ENCODE assay signal across 8 cellular contexts in genomic region chr11:128548655-128549255, GRCh38. TPM values are rescaled to one million over a fixed set of nuclear protein-coding genes. Genes with fewer than 3 reads are reported as not detected.
DNase-seq lines count a peak whose midpoint lies in the region; ATAC-seq and TF ChIP-seq lines count a peak whose summit lies in the region.

No MANE protein-coding gene starts in this region.

- WGBS in right lobe of liver (ENCODE audit: insufficient coverage, low coverage, low lambda C conversion rate, missing lambda C conversion rate) = 6% methylated on average over 3 of the region's 32 CpGs

- no peaks in the 10 kb centered on the region for H3K36me3 ChIP-seq in Peyer's patch
- no peaks in the 10 kb centered on the region for H3K36me3 ChIP-seq in right lobe of liver
- no peaks in the 10 kb centered on the region for H3K36me3 ChIP-seq in stomach smooth muscle (ENCODE audit: control insufficient read depth in 2 of 2, insufficient read depth in 2 of 2, low read length in 2 of 2)

- H3K4me3 ChIP-seq in Peyer's patch (peak overlapping the region; percentile 40 to 47 (median 44)), right lobe of liver (peak overlapping the region; percentile 32 to 52 (median 47)), stomach smooth muscle (ENCODE audit: low read length in 2 of 2) (peak overlapping the region; percentile 64 to 72)

- H3K27me3 ChIP-seq in Peyer's patch (no peaks in the 10 kb centered on the region), right lobe of liver (no peaks in the 10 kb centered on the region), stomach smooth muscle (ENCODE audit: control insufficient read depth in 1 of 2, insufficient read depth in 2 of 2, low read length in 2 of 2) (no peaks in the 10 kb centered on the region)

- intact Hi-C loops in right lobe of liver (cut with DNase I) = no loop called here

- H3K9ac ChIP-seq in stomach smooth muscle (ENCODE audit: low read length in 2 of 2) = peak overlapping the region; percentile 37 to 48

- TF ChIP-seq POLR2A in Peyer's patch (IDR thresholded peaks at IDR 0.05) = no peak
- TF ChIP-seq POLR2A in right lobe of liver (IDR thresholded peaks at IDR 0.05) = peak; percentile 9

- ATAC-seq in right lobe of liver = peak; percentile 79 to 90 (median 84)

- H3K4me1 ChIP-seq in Peyer's patch = peaks cover 0 to 21% (median 14%) of the 10 kb centered on the region in 4 donors
- H3K4me1 ChIP-seq in right lobe of liver = peaks cover 0 to 5% (median 0%) of the 10 kb centered on the region in 4 donors
- peaks cover 17% of the 10 kb centered on the region for H3K4me1 ChIP-seq in stomach smooth muscle (ENCODE audit: control insufficient read depth, insufficient read depth, low read length)

- DNase-seq in GF-D8 (lab: John Stamatoyannopoulos, UW) (peak; percentile 61), Peyer's patch (peak; percentile 39 to 76 (median 74)), dermis blood vessel endothelial cell (peak; percentile 97), right lobe of liver (peak; percentile 74 to 77 (median 75)), ecto neural progenitor cell (ENCODE audit: low spot score) (no peak), NCI-H774 (lab: John Stamatoyannopoulos, UW) (no peak), putamen (ENCODE audit: low spot score) (no peak)

- peak overlapping the region; percentile 58 to 81 (median 80) for H3K27ac ChIP-seq in Peyer's patch
- peak overlapping the region; percentile 51 to 83 (median 66) for H3K27ac ChIP-seq in right lobe of liver
- peak overlapping the region; percentile 49 for H3K27ac ChIP-seq in stomach smooth muscle (ENCODE audit: low read length)

- TF ChIP-seq CTCF in Peyer's patch (IDR thresholded peaks at IDR 0.05) (no peak), right lobe of liver (IDR thresholded peaks at IDR 0.05) (peak in 1 of 4 donors; percentile 9)

- no peaks in the 10 kb centered on the region for H3K9me3 ChIP-seq in Peyer's patch
- no peaks in the 10 kb centered on the region for H3K9me3 ChIP-seq in right lobe of liver
- H3K9me3 ChIP-seq in stomach smooth muscle (ENCODE audit: control insufficient read depth in 2 of 2, low read length in 2 of 2) = no peaks in the 10 kb centered on the region

RNA-seq across cellular contexts. Expression of gene ETS1, which starts 38.6 kb away (rescaled TPM):
- total RNA-seq in Peyer's patch = 10 to 100 TPM; 21.9 to 78.4 (median 31.3) TPM
- 128 and 130 TPM in 2 replicates for total RNA-seq in dermis blood vessel endothelial cell
- total RNA-seq in right lobe of liver = 10 to 100 TPM; 14.2 to 37.2 (median 23.3) TPM

Comparison
In these comparisons a context has a peak if more than half of its experiments do, and no peak if none do; other contexts are left out.
1. DNase-seq: peak in GF-D8 (single experiment), Peyer's patch (3 of 3), dermis blood vessel endothelial cell (single experiment) and right lobe of liver (3 of 3); none in ecto neural progenitor cell (single experiment), NCI-H774 (single experiment) and putamen (single experiment).
2. Peak in every context shown above with its lines, with median percentiles within 50 percentile points of each other: H3K27ac ChIP-seq and H3K4me3 ChIP-seq.